ENCODE assay signal across 1 cellular context in the genomic region with DNA sequence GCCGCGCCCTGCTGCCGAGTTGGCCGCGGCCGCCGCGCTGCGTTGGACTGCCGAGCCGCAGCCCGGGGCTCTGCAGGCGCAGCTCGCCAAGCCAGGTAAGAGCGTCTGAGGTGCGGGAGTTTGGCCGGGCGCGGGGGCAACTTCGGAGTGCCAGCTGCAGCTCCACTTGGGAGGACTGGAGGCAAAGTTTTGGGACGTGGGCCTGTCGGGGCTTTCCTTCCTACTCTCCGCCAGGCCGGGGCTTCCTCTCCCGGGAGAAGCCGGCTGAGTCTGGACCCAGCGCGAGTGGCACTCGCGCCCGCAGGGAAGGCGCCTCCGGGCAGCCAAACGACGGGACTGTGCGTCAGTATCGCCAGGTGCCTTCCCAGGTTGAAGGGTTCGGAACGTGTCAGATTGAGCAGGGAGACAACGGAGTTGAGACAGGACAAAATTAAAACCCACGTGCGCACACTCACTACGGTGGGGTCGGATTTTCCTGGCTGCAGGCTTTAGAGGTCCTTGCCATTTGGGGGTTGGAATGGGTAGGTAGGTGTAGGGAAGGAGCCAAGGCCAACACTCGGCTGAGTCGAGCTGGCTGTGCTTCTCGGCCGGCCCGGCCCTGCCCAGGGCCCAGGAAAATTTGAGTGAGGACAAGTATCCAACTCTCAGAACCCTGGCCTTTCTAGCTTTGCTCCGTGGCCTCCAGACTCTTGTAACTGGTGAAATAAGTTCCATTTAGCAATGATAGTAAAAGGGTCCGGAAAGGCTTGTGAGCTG.
A peak's percentile ranks its signal among the peaks of the same experiment; 100 is the strongest.
TF ChIP-seq lines count a peak whose summit lies in the region.

No MANE protein-coding gene starts in this region.

TF ChIP-seq in HEK293, 187 proteins besides CTCF, POLR2A, EP300 and RAD21:
- TF ChIP-seq, protein P1, sequence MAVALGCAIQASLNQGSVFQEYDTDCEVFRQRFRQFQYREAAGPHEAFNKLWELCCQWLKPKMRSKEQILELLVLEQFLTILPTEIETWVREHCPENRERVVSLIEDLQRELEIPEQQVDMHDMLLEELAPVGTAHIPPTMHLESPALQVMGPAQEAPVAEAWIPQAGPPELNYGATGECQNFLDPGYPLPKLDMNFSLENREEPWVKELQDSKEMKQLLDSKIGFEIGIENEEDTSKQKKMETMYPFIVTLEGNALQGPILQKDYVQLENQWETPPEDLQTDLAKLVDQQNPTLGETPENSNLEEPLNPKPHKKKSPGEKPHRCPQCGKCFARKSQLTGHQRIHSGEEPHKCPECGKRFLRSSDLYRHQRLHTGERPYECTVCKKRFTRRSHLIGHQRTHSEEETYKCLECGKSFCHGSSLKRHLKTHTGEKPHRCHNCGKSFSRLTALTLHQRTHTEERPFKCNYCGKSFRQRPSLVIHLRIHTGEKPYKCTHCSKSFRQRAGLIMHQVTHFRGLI (tag by site-specific recombination; IDR thresholded peaks at IDR 0.05) = peak; percentile 65
- TF ChIP-seq MEIS1 (CRISPR knock-in tag; IDR thresholded peaks at IDR 0.05; ENCODE audit: borderline replicate concordance) = no peak
- TF ChIP-seq WT1 (tag by site-specific recombination; IDR thresholded peaks at IDR 0.05) = no peak
- peak; percentile 37; the same call in 1 of the 2 replicates for TF ChIP-seq ZBTB20 (tag by site-specific recombination; IDR thresholded peaks at IDR 0.05)
- TF ChIP-seq ZNF335 (tag by site-specific recombination; conservative IDR thresholded peaks at IDR 0.05) = peak; percentile 97
- peak; percentile 27; the same call in 1 of the 2 replicates for TF ChIP-seq ZNF600 (tag by site-specific recombination; IDR thresholded peaks at IDR 0.05)
